In genomic region chr4:68606240-68606639, GRCh38 we compare ENCODE assay signal across 27 cellular contexts. TPM values are rescaled to one million over a fixed set of nuclear protein-coding genes. Genes with fewer than 3 reads are reported as not detected.
"Had no signal": no experiment of that assay in that cellular context is flagged by ENCODE, and none has a peak within 500 bp of the region (broad histone marks: within the 10 kb centered on the region; RNA-seq: fewer than 3 reads in every experiment).

No MANE protein-coding gene starts in this region.

- DNase-seq: activated CD4-positive, alpha-beta T cell treated with anti-CD3 and anti-CD28 coated beads, Interleukin-2, amount 10 ng/mL, durations not matched to agents 24 days and 14 days; activated CD4-positive, alpha-beta T cell treated with anti-CD3 and anti-CD28 coated beads, Interleukin-2, amount 50 U/mL, for 4 hours; activated CD8-positive, alpha-beta T cell treated with anti-CD3 and anti-CD28 coated beads for 36 hours; activated effector memory CD4-positive, alpha-beta T cell treated with anti-CD3 and anti-CD28 coated beads, Interleukin-2, amount 50 U/mL, for 16 hours; activated naive CD4-positive, alpha-beta T cell; activated naive CD4-positive, alpha-beta T cell treated with anti-CD3 and anti-CD28 coated beads, Interleukin-2, amount 50 U/mL, for 16 hours; activated naive CD8-positive, alpha-beta T cell treated with anti-CD3 and anti-CD28 coated beads for 36 hours; activated T-cell treated with anti-CD3 and anti-CD28 coated beads, Interleukin-2, amount 50 U/mL, for 1 hour; activated T-cell treated with anti-CD3 and anti-CD28 coated beads, Interleukin-2, amount 50 U/mL, for 72 hours; amniotic stem cell; aorta; brain microvascular endothelial cell; central memory CD4-positive, alpha-beta T cell; NCI-H1105; NCI-H1417 treated with DMSO at 0.1 percent for 48 hours; NCI-H187 treated with DMSO at 0.1 percent for 48 hours; NCI-H2081; NCI-H226; NCI-H446 treated with DMSO at 0.1 percent for 48 hours; NCI-H524; NCI-H69; NCI-H82; SHP77; SJCRH30 had no signal

RNA-seq across cellular contexts. Expression of gene UGT2B17, which starts 30.1 kb away (rescaled TPM):
- total RNA-seq: activated CD4-positive, alpha-beta T cell treated with anti-CD3 and anti-CD28 coated beads, Interleukin-2, amount 10 ng/mL, durations not matched to agents 24 days and 14 days; activated CD8-positive, alpha-beta memory T cell treated with anti-CD3 and anti-CD28 coated beads for 36 hours; activated CD8-positive, alpha-beta T cell treated with anti-CD3 and anti-CD28 coated beads for 36 hours; activated naive CD8-positive, alpha-beta T cell treated with anti-CD3 and anti-CD28 coated beads for 36 hours; activated T-cell treated with anti-CD3 and anti-CD28 coated beads, Interleukin-2, amount 50 U/mL, for 72 hours; activated T-helper 17 cell treated with anti-CD3 and anti-CD28 coated beads, Interleukin-2, amount 50 U/mL, for 72 hours; aorta; OCI-LY7; SJCRH30 had no signal
